ENCODE assay signal across 16 cellular contexts in the genomic region with DNA sequence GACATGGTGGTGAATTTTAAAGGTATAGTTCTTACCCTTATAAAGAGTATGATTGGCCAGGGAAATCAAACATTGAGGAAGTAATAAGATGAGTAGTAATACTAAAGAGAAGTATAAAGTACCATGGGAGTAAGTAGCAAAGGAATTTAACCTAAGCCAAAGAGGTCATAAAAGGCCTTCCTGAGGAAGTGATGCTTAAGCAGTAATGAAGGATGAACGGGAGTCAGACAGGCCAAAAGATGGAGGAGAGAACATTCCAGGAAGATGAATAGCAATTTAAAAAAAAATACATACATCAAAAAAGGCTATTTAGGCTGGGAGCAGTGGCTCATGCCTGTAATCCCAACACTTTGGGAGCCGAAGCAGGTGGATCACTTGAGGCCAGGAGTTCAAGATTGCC.
"Had no signal": no experiment of that assay in that cellular context is flagged by ENCODE, and none has a peak within 500 bp of the region (broad histone marks: within the 10 kb centered on the region; RNA-seq: fewer than 3 reads in every experiment).

No MANE protein-coding gene starts in this region.

- ATAC-seq: activated CD4-positive, alpha-beta T cell treated with anti-CD3 and anti-CD28 coated beads for 36 hours; activated CD8-positive, alpha-beta T cell treated with anti-CD3 and anti-CD28 coated beads for 36 hours; activated T-helper 17 cell treated with anti-CD3 and anti-CD28 coated beads, Interleukin-2, amount 50 U/mL, for 72 hours; heart left ventricle; psoas muscle; stimulated activated naive CD8-positive, alpha-beta T cell treated with anti-CD3 and anti-CD28 coated beads, Interleukin-15, Interleukin-2, amounts not matched to agents 100 U/mL and 50 U/mL, for 24 hours had no signal

- H3K36me3 ChIP-seq: sigmoid colon, upper lobe of left lung, WERI-Rb-1 had no signal

- H3K9me3 ChIP-seq: esophagus muscularis mucosa, heart left ventricle, psoas muscle, sigmoid colon, upper lobe of left lung had no signal

- H3K4me3 ChIP-seq: esophagus muscularis mucosa, heart left ventricle, psoas muscle, sigmoid colon, upper lobe of left lung had no signal

- FAIRE-seq: kidney had no signal

- DNase-seq: activated CD4-positive, alpha-beta T cell treated with anti-CD3 and anti-CD28 coated beads for 36 hours; activated CD8-positive, alpha-beta memory T cell treated with anti-CD3 and anti-CD28 coated beads, Interleukin-2, amount 50 U/mL, for 48 hours; activated CD8-positive, alpha-beta T cell treated with anti-CD3 and anti-CD28 coated beads for 36 hours; activated naive CD4-positive, alpha-beta T cell treated with anti-CD3 and anti-CD28 coated beads for 36 hours; foreskin melanocyte; heart left ventricle; kidney; nephron progenitor cell; psoas muscle; sigmoid colon; stimulated activated CD4-positive, alpha-beta T cell treated with anti-CD3 and anti-CD28 coated beads, Interleukin-2, amount 100 ng/mL, for 48 hours; stimulated activated naive CD8-positive, alpha-beta T cell treated with anti-CD3 and anti-CD28 coated beads, Interleukin-15, Interleukin-2, amounts not matched to agents 100 U/mL and 50 U/mL, for 24 hours; upper lobe of left lung; WERI-Rb-1 had no signal

- H3K4me1 ChIP-seq: esophagus muscularis mucosa, psoas muscle, sigmoid colon, upper lobe of left lung had no signal

- H3K27ac ChIP-seq: esophagus muscularis mucosa, heart left ventricle, psoas muscle, sigmoid colon, upper lobe of left lung, WERI-Rb-1 had no signal

- H3K27me3 ChIP-seq: esophagus muscularis mucosa, heart left ventricle, sigmoid colon, upper lobe of left lung had no signal
